ENCODE assay signal across 17 cellular contexts in the genomic region with DNA sequence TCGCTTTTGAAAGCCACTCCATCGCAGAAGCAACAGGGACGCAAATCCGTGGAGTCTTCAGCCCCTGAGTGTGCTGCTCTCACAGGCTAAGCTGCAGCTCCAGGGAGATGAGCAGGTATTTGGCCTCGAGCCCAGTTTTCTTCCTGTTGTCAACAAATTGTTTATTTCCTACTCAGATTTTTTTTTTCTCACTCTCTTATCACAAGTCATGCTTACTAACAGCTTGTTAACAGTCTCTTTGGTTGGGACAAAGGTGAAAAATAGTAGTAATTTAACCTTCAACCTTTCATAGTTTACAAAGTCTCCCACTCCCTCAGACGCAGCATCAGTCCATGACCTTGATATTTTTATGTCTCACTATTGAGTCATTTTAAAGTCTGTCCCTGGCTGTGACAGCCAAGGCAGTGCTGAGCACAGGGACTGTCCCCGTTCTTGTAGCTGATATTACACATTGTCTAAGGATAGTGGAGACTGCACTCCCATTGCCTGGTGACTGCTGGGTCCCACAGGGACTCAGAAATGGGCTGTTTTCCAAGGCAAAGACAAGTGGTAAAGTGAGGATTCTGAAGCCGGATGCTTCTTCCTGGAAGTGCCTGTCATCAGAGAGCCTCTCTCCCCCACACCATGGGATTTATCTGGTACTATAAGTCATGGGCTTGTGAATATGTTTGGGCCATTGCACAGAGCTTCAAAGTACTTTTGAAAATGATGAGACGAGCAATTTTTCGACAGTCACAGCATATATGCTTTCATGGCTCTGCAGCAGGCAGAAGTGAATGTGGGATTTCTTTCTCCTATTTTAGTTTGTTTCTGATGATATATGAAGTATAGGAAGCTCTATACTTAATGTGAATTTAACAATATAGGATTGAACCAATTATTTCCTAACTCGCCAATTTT. TPM values are rescaled to one million over a fixed set of nuclear protein-coding genes. Genes with fewer than 3 reads are reported as not detected.
A peak's percentile ranks its signal among the peaks of the same experiment; 100 is the strongest.
DNase-seq lines count a peak whose midpoint lies in the region; ATAC-seq and TF ChIP-seq lines count a peak whose summit lies in the region.
"Had no signal": no experiment of that assay in that cellular context is flagged by ENCODE, and none has a peak within 500 bp of the region (broad histone marks: within the 10 kb centered on the region; RNA-seq: fewer than 3 reads in every experiment).

No MANE protein-coding gene starts in this region.

- peak overlapping the region; percentile 68 for H3K27ac Mint-ChIP-seq in type B pancreatic cell
- no peak overlapping the region for H3K27ac Mint-ChIP-seq in activated CD4-positive, alpha-beta T cell treated with anti-CD3 and anti-CD28 coated beads for 36 hours
- H3K27ac Mint-ChIP-seq: activated CD4-positive, alpha-beta memory T cell treated with anti-CD3 and anti-CD28 coated beads for 36 hours; natural killer cell had no signal

- ATAC-seq in left ventricle myocardium superior = peak; percentile 47
- no peak for ATAC-seq in activated CD4-positive, alpha-beta T cell treated with anti-CD3 and anti-CD28 coated beads for 36 hours
- ATAC-seq: lower lobe of right lung, natural killer cell, sciatic nerve, SK-N-SH treated with all-trans-retinoic acid at 6 μM for 48 hours had no signal

- CTCF ChIA-PET in activated CD4-positive, alpha-beta T cell treated with anti-CD3 and anti-CD28 coated beads for 36 hours (lab: Charles Lee) = no interaction called here

- peak overlapping the region; percentile 20 for H3K4me3 Mint-ChIP-seq in type B pancreatic cell
- no peak overlapping the region for H3K4me3 Mint-ChIP-seq in activated CD4-positive, alpha-beta T cell treated with anti-CD3 and anti-CD28 coated beads for 36 hours
- H3K4me3 Mint-ChIP-seq: activated CD4-positive, alpha-beta memory T cell treated with anti-CD3 and anti-CD28 coated beads for 36 hours; natural killer cell had no signal

- H3K9me3 Mint-ChIP-seq in type B pancreatic cell = no peaks in the 10 kb centered on the region
- no peaks in the 10 kb centered on the region for H3K9me3 Mint-ChIP-seq in activated CD4-positive, alpha-beta T cell treated with anti-CD3 and anti-CD28 coated beads for 36 hours (ENCODE audit: low read depth)
- H3K9me3 Mint-ChIP-seq: activated CD4-positive, alpha-beta memory T cell treated with anti-CD3 and anti-CD28 coated beads for 36 hours had no signal

- peaks cover 5% of the 10 kb centered on the region for H3K27me3 Mint-ChIP-seq in type B pancreatic cell
- no peaks in the 10 kb centered on the region for H3K27me3 Mint-ChIP-seq in activated CD4-positive, alpha-beta T cell treated with anti-CD3 and anti-CD28 coated beads for 36 hours
- H3K27me3 Mint-ChIP-seq: activated CD4-positive, alpha-beta memory T cell treated with anti-CD3 and anti-CD28 coated beads for 36 hours had no signal

- H3K36me3 Mint-ChIP-seq in type B pancreatic cell = no peaks in the 10 kb centered on the region
- H3K36me3 Mint-ChIP-seq in activated CD4-positive, alpha-beta T cell treated with anti-CD3 and anti-CD28 coated beads for 36 hours (ENCODE audit: low read depth) = no peaks in the 10 kb centered on the region
- H3K36me3 Mint-ChIP-seq: activated CD4-positive, alpha-beta memory T cell treated with anti-CD3 and anti-CD28 coated beads for 36 hours; natural killer cell had no signal

- peak; percentile 59 for DNase-seq in NCI-H82 (lab: John Stamatoyannopoulos, UW)
- DNase-seq in NCI-H82 treated with DMSO at 0.1 percent for 48 hours (lab: John Stamatoyannopoulos, UW; ENCODE audit: unreplicated experiment) = no peak
- DNase-seq in NCI-H345 (lab: John Stamatoyannopoulos, UW) = peak; percentile 82
- DNase-seq in left ventricle myocardium superior = no peak
- no peak for DNase-seq in type B pancreatic cell (ENCODE audit: extremely low spot score, unreplicated experiment)
- DNase-seq in activated CD4-positive, alpha-beta T cell treated with anti-CD3 and anti-CD28 coated beads for 36 hours = no peak
- DNase-seq in activated effector memory CD4-positive, alpha-beta T cell treated with Interleukin-2 at 50 U/mL for 16 hours = no peak
- no peak for DNase-seq in iPS-NIHi11 (ENCODE audit: low spot score)
- DNase-seq: activated CD4-positive, alpha-beta memory T cell treated with anti-CD3 and anti-CD28 coated beads for 36 hours; lower lobe of right lung; natural killer cell; NCI-H146; stimulated activated CD4-positive, alpha-beta T cell treated with anti-CD3 and anti-CD28 coated beads, Interleukin-4, amount 100 ng/mL, for 1 hour had no signal

- H3K4me1 Mint-ChIP-seq in type B pancreatic cell (ENCODE audit: unreplicated experiment) = peaks cover 13% of the 10 kb centered on the region
- no peaks in the 10 kb centered on the region for H3K4me1 Mint-ChIP-seq in activated CD4-positive, alpha-beta T cell treated with anti-CD3 and anti-CD28 coated beads for 36 hours
- H3K4me1 Mint-ChIP-seq: natural killer cell had no signal

- no peak for TF ChIP-seq CTCF in type B pancreatic cell (conservative IDR thresholded peaks at IDR 0.05)

- intact Hi-C loops in left ventricle myocardium superior (cut with micrococcal nuclease) = no loop called here
- intact Hi-C loops in activated CD4-positive, alpha-beta T cell treated with anti-CD3 and anti-CD28 coated beads for 36 hours (cut with DNase I, micrococcal nuclease) = no loop called here

- POLR2A ChIA-PET in activated CD4-positive, alpha-beta T cell treated with anti-CD3 and anti-CD28 coated beads for 36 hours (lab: Charles Lee) = no interaction called here

RNA-seq across cellular contexts. Expression of gene UNC13C, which starts 59.8 kb away (rescaled TPM):
- total RNA-seq in left ventricle myocardium superior (0.07 TPM), type B pancreatic cell (ENCODE audit: low replicate concordance) (1.3 and 3.7 TPM in 2 replicates)
- not detected for total RNA-seq in activated CD4-positive, alpha-beta T cell treated with anti-CD3 and anti-CD28 coated beads for 36 hours
- total RNA-seq: activated CD4-positive, alpha-beta memory T cell treated with anti-CD3 and anti-CD28 coated beads for 36 hours; fibroblast of lung; H4; natural killer cell had no signal

Comparison
In these comparisons a context has a peak if more than half of its experiments do, and no peak if none do; other contexts are left out.
1. DNase-seq: peak in NCI-H82 (single experiment) and NCI-H345 (single experiment); none in NCI-H82 treated with DMSO at 0.1 percent for 48 hours (single experiment), left ventricle myocardium superior (single experiment), type B pancreatic cell (single experiment), activated CD4-positive, alpha-beta T cell treated with anti-CD3 and anti-CD28 coated beads for 36 hours (single experiment), activated effector memory CD4-positive, alpha-beta T cell treated with Interleukin-2 at 50 U/mL for 16 hours (single experiment) and iPS-NIHi11 (single experiment).